ENCODE assay signal across 7 cellular contexts in genomic region chr12:71353607-71354006, GRCh38.
"Had no signal": no experiment of that assay in that cellular context is flagged by ENCODE, and none has a peak within 500 bp of the region (broad histone marks: within the 10 kb centered on the region; RNA-seq: fewer than 3 reads in every experiment).

No MANE protein-coding gene starts in this region.

- DNase-seq: GM23248, GOT3, H7, IMR-90, KBM-7 had no signal

- H3K9me3 ChIP-seq: HAP-1 had no signal

- H3K9ac ChIP-seq: GM23248, KMS-11 had no signal

- H3K4me1 ChIP-seq: HAP-1 had no signal

- H2AFZ ChIP-seq: GM23248 had no signal

- H3K36me3 ChIP-seq: HAP-1 had no signal

- H3K27ac ChIP-seq: GM23248 had no signal

- H3K4me3 ChIP-seq: GM23248, HAP-1 had no signal
